In the genomic region with DNA sequence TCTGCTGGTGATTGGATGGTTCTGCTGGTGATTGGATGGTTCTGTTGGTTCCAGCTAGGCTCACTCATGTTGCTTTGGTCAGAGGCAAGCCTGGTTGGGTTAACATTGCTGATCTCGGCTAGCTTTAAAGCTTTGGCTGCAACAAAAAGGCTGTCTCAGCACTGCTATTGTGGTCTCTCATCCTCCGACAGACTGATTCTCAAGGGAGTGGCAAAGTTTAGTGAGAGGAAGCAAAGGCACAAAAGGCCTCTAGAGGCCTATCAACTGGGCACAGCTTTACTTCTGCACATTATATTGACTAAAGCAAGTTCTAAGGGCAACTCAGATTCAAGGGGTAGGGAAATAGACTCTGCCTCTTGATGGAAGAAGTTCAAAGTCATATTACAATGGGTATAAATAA, we compare ENCODE assay signal across 23 cellular contexts.
DNase-seq lines count a peak whose midpoint lies in the region; ATAC-seq, FAIRE-seq and TF ChIP-seq lines count a peak whose summit lies in the region.
"Had no signal": no experiment of that assay in that cellular context is flagged by ENCODE, and none has a peak within 500 bp of the region (broad histone marks: within the 10 kb centered on the region; RNA-seq: fewer than 3 reads in every experiment).

No MANE protein-coding gene starts in this region.

- ATAC-seq in K562 (no peak; the same call in 1 of the 3 replicates), GM21717 (IDR thresholded peaks at IDR 0.05; ENCODE audit: unreplicated experiment) (no peak)
- ATAC-seq in naive thymus-derived CD8-positive, alpha-beta T cell, result no peak
- ATAC-seq: HepG2 had no signal

- H3K27me3 Mint-ChIP-seq in naive thymus-derived CD8-positive, alpha-beta T cell, result peaks cover 0 to 11% (median 0%) of the 10 kb centered on the region in 5 donors

- no peaks in the 10 kb centered on the region for H3K4me1 Mint-ChIP-seq in naive thymus-derived CD8-positive, alpha-beta T cell
- H3K4me1 Mint-ChIP-seq: CD4-positive, alpha-beta memory T cell had no signal

- no peaks in the 10 kb centered on the region for H3K27me3 ChIP-seq in K562 (ENCODE audit: control insufficient read depth in 2 of 2, insufficient read depth in 2 of 2, low read length in 2 of 2)
- H3K27me3 ChIP-seq in neuronal stem cell (ENCODE audit: control insufficient read depth in 3 of 3, insufficient read depth in 3 of 3, low read depth in 1 of 3, low read length in 3 of 3), result no peaks in the 10 kb centered on the region
- H3K27me3 ChIP-seq: BE2C, SJCRH30 had no signal

- H3K4me3 ChIP-seq in NB4 (ENCODE audit: low read depth, low read length) (no peak overlapping the region), K562 (no peak overlapping the region), neuronal stem cell (ENCODE audit: low read length in 2 of 2) (no peak overlapping the region)
- H3K4me3 ChIP-seq: PC-9, SJCRH30 had no signal

- in situ Hi-C loops in K562 (cut with MboI), result no loop called here

- 0 out of 2 replicates have a peak, but pooled peaks cover 2% of the 10 kb centered on the region for H3K9me3 ChIP-seq in K562 (replicated peaks; ENCODE audit: control insufficient read depth, insufficient read depth, low read depth, low read length)
- peaks cover 0 to 4% of the 10 kb centered on the region in 2 donors for H3K9me3 ChIP-seq in neuronal stem cell (replicated peaks in 1 of 2; ENCODE audit: control insufficient read depth in 2 of 2, insufficient read depth in 1 of 2, low read depth in 1 of 2, low read length in 2 of 2)
- H3K9me3 ChIP-seq: BE2C, SJCRH30 had no signal

- WGBS in K562 (ENCODE audit: insufficient coverage, low coverage, missing lambda C conversion rate), result 12% methylated on average over 2 of the region's 2 CpGs
- WGBS in neuronal stem cell (ENCODE audit: extremely low coverage in 2 of 2, insufficient read length in 2 of 2, insufficient replicate concordance in 1 of 2), 2 donors, result no CpG with 5 or more reads among the region's 2 CpGs

- FAIRE-seq in K562 (lab: Jason Lieb, UNC), result peak; percentile 54
- FAIRE-seq: GM12891, GM19239, HepG2 had no signal

- TF ChIP-seq POLR2A in NB4 (IDR thresholded peaks at IDR 0.05; ENCODE audit: extremely low read depth, insufficient read length) (no peak), K562 (conservative IDR thresholded peaks at IDR 0.05) (no peak)

- H3K14ac ChIP-seq in neuronal stem cell (ENCODE audit: low read length), result no peak overlapping the region

- no peak overlapping the region for H3K18ac ChIP-seq in neuronal stem cell (ENCODE audit: low read length)

- H3K36me3 Mint-ChIP-seq in naive thymus-derived CD8-positive, alpha-beta T cell, result peaks cover 0 to 8% (median 0%) of the 10 kb centered on the region in 3 donors
- H3K36me3 Mint-ChIP-seq: CD4-positive, alpha-beta memory T cell had no signal

- H3K4me1 ChIP-seq in K562 (replicated peaks in 1 of 2; ENCODE audit: control insufficient read depth in 2 of 2, insufficient read depth in 2 of 2, low read length in 2 of 2) (no peaks in the 10 kb centered on the region), neuronal stem cell (ENCODE audit: control insufficient read depth in 2 of 2, insufficient read depth in 1 of 2, low read depth in 1 of 2, low read length in 2 of 2) (peaks cover 0 to 1% of the 10 kb centered on the region in 2 donors)
- H3K4me1 ChIP-seq: BE2C had no signal

- no peaks in the 10 kb centered on the region for H4K20me1 ChIP-seq in K562 (replicated peaks; ENCODE audit: control insufficient read depth, insufficient read depth, low read length)

- TF ChIP-seq RAD21 in K562 (CRISPR knock-in tag; conservative IDR thresholded peaks at IDR 0.05 in 1 of 2, IDR thresholded peaks at IDR 0.05 in 1 of 2), result no peak

- H3K27ac ChIP-seq in K562 (ENCODE audit: extremely low read depth, low read depth, low read length), result no peak overlapping the region
- H3K27ac ChIP-seq in neuronal stem cell (replicated peaks; ENCODE audit: low read length), result no peak overlapping the region
- H3K27ac ChIP-seq: PC-9, SJCRH30 had no signal

- intact Hi-C loops in K562 (cut with micrococcal nuclease), result no loop called here

- no peak overlapping the region for H3K4me2 ChIP-seq in K562 (ENCODE audit: insufficient read depth, low read length)
- H3K4me2 ChIP-seq in neuronal stem cell (ENCODE audit: insufficient read depth, low read length, poor library complexity, severe bottlenecking), result no peak overlapping the region
- H3K4me2 ChIP-seq: PC-9 had no signal

- CTCF ChIA-PET in K562 (lab: Yijun Ruan, JAX; ENCODE audit: low intra/inter-chr PET ratio), result no interaction called here

- H3K36me3 ChIP-seq in K562 (ENCODE audit: control insufficient read depth, insufficient read depth, low read length), result no peaks in the 10 kb centered on the region
- no peaks in the 10 kb centered on the region for H3K36me3 ChIP-seq in neuronal stem cell (replicated peaks in 1 of 2; ENCODE audit: control insufficient read depth in 2 of 2, insufficient read depth in 2 of 2, low read length in 2 of 2)
- H3K36me3 ChIP-seq: BE2C, SJCRH30 had no signal

- no peak overlapping the region for H2BK5ac ChIP-seq in neuronal stem cell (ENCODE audit: low read length)

- H2AFZ ChIP-seq in K562 (ENCODE audit: low read depth, low read length) (peak overlapping the region; percentile 72), neuronal stem cell (ENCODE audit: low read length) (no peak overlapping the region)
- H2AFZ ChIP-seq: PC-9 had no signal

- no peak for TF ChIP-seq EP300 in K562 (IDR thresholded peaks at IDR 0.05; ENCODE audit: low read length)

- H2BK120ac ChIP-seq in neuronal stem cell (ENCODE audit: low read depth, low read length), result no peak overlapping the region

- DNase-seq in NCI-H748 (lab: John Stamatoyannopoulos, UW; ENCODE audit: unreplicated experiment), result peak; percentile 4
- no peak for DNase-seq in NCI-H748 treated with DMSO at 0.1 percent for 48 hours (lab: John Stamatoyannopoulos, UW)
- peak; percentile 81 for DNase-seq in NB4 (ENCODE audit: low read depth)
- DNase-seq in K562 (ENCODE audit: extremely low read depth in 1 of 4, low spot score in 3 of 4), result no peak
- DNase-seq in neuronal stem cell (ENCODE audit: low spot score), result peak; percentile 6
- no peak for DNase-seq in stimulated activated CD4-positive, alpha-beta T cell treated with anti-CD3 and anti-CD28 coated beads, Interleukin-4, amount 100 ng/mL, for 1 hour
- no peak for DNase-seq in naive thymus-derived CD8-positive, alpha-beta T cell
- DNase-seq: BE2C; CD4-positive, alpha-beta memory T cell; GOT3; HFFc6; KG1; NCI-H1092; NCI-H1436 treated with DMSO at 0.1 percent for 48 hours; NCI-H2029 treated with DMSO at 0.1 percent for 48 hours; NCI-H774; PC-9; SJCRH30; SW 1271 had no signal

- H3K27ac Mint-ChIP-seq in naive thymus-derived CD8-positive, alpha-beta T cell, result no peak overlapping the region
- H3K27ac Mint-ChIP-seq: CD4-positive, alpha-beta memory T cell; HFFc6 had no signal

- TF ChIP-seq CTCF in NB4 (IDR thresholded peaks at IDR 0.05; ENCODE audit: low read depth, low read length) (no peak), K562 (IDR thresholded peaks at IDR 0.05 in 2 of 3, conservative IDR thresholded peaks at IDR 0.05 in 1 of 3; ENCODE audit: insufficient read depth in 2 of 3, low read depth in 1 of 3, low read length in 3 of 3) (no peak)

- no TSS peak for BruUV-seq in K562 (replicated peaks; lab: Mats Ljungman, UMichigan)

- H3K79me1 ChIP-seq in neuronal stem cell (ENCODE audit: low read depth, low read length), result no peaks in the 10 kb centered on the region

- H3K23ac ChIP-seq in neuronal stem cell (ENCODE audit: low read depth, low read length, poor library complexity), result no peak overlapping the region

- no peak overlapping the region for H4K8ac ChIP-seq in neuronal stem cell (ENCODE audit: low read depth, low read length)

- H3K4me3 Mint-ChIP-seq in naive thymus-derived CD8-positive, alpha-beta T cell, result no peak overlapping the region
- H3K4me3 Mint-ChIP-seq: CD4-positive, alpha-beta memory T cell; HFFc6 had no signal

- no peak overlapping the region for H2BK15ac ChIP-seq in neuronal stem cell (ENCODE audit: low read length)

- POLR2A ChIA-PET in K562 (lab: Yijun Ruan, JAX), result interaction anchor here (0.7 kb wide), 1 partner anchor 12 kb away, joined by 5 read pairs; no protein-coding TSS in a partner anchor
- POLR2A ChIA-PET in naive thymus-derived CD8-positive, alpha-beta T cell (lab: Charles Lee), result no interaction called here

- no peaks in the 10 kb centered on the region for H3K79me2 ChIP-seq in K562 (ENCODE audit: control insufficient read depth, insufficient read depth, low read length)

- H2AK5ac ChIP-seq in neuronal stem cell (ENCODE audit: low read depth, low read length), result no peak overlapping the region

- H3K4ac ChIP-seq in neuronal stem cell (ENCODE audit: low read length), result no peak overlapping the region

- H3K9ac ChIP-seq in K562 (ENCODE audit: insufficient read depth in 1 of 2, low read depth in 2 of 2, low read length in 2 of 2), result no peak overlapping the region
- no peak overlapping the region for H3K9ac ChIP-seq in neuronal stem cell (ENCODE audit: low read depth, low read length, poor library complexity)

- peaks cover 2 to 13% (median 10%) of the 10 kb centered on the region in 9 donors for H3K9me3 Mint-ChIP-seq in naive thymus-derived CD8-positive, alpha-beta T cell

- no peak overlapping the region for H4K91ac ChIP-seq in neuronal stem cell (ENCODE audit: low read depth, low read length, poor library complexity)

- no peaks in the 10 kb centered on the region for H3K9me1 ChIP-seq in K562 (ENCODE audit: control insufficient read depth, insufficient read depth, low read length)

- H2BK12ac ChIP-seq in neuronal stem cell (ENCODE audit: low read length), result no peak overlapping the region

TF ChIP-seq in K562, 482 proteins besides CTCF, POLR2A, EP300 and RAD21 (continues in another document):
- TF ChIP-seq FOXK1 (CRISPR knock-in tag; IDR thresholded peaks at IDR 0.05; ENCODE audit: borderline replicate concordance), result no peak
- TF ChIP-seq, protein P1, sequence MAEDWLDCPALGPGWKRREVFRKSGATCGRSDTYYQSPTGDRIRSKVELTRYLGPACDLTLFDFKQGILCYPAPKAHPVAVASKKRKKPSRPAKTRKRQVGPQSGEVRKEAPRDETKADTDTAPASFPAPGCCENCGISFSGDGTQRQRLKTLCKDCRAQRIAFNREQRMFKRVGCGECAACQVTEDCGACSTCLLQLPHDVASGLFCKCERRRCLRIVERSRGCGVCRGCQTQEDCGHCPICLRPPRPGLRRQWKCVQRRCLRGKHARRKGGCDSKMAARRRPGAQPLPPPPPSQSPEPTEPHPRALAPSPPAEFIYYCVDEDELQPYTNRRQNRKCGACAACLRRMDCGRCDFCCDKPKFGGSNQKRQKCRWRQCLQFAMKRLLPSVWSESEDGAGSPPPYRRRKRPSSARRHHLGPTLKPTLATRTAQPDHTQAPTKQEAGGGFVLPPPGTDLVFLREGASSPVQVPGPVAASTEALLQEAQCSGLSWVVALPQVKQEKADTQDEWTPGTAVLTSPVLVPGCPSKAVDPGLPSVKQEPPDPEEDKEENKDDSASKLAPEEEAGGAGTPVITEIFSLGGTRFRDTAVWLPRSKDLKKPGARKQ (CRISPR knock-in tag; IDR thresholded peaks at IDR 0.05), result no peak
- TF ChIP-seq NCOA6 (IDR thresholded peaks at IDR 0.05), result no peak
- no peak for TF ChIP-seq FOSL1 (tag; conservative IDR thresholded peaks at IDR 0.05)
- TF ChIP-seq NEUROD1 (IDR thresholded peaks at IDR 0.05; ENCODE audit: borderline replicate concordance, low read depth, low read length, partially characterized antibody), result no peak
- no peak for TF ChIP-seq ZNF184 (CRISPR knock-in tag; IDR thresholded peaks at IDR 0.05)

Comparison
In these comparisons a context has a peak if more than half of its experiments do, and no peak if none do; other contexts are left out.
1. DNase-seq: peak in NCI-H748 (single experiment), NB4 (single experiment) and neuronal stem cell (single experiment); none in NCI-H748 treated with DMSO at 0.1 percent for 48 hours (single experiment), K562 (0 of 4), stimulated activated CD4-positive, alpha-beta T cell treated with anti-CD3 and anti-CD28 coated beads, Interleukin-4, amount 100 ng/mL, for 1 hour (single experiment) and naive thymus-derived CD8-positive, alpha-beta T cell (0 of 10).